9 cellular contexts compared by ENCODE assay signal in genomic region chr14:81990312-81990761, GRCh38.
DNase-seq lines count a peak whose midpoint lies in the region; ATAC-seq, FAIRE-seq and TF ChIP-seq lines count a peak whose summit lies in the region.
"Had no signal": no experiment of that assay in that cellular context is flagged by ENCODE, and none has a peak within 500 bp of the region (broad histone marks: within the 10 kb centered on the region; RNA-seq: fewer than 3 reads in every experiment).

No MANE protein-coding gene starts in this region.

- TF ChIP-seq EP300 in H1 (IDR thresholded peaks at IDR 0.05; ENCODE audit: borderline replicate concordance in 1 of 2, low read depth in 2 of 2, low read length in 2 of 2), result no peak

- H3K56ac ChIP-seq in H1 (replicated peaks; ENCODE audit: insufficient read length, low read depth, low read length), result no peak overlapping the region

- no peak overlapping the region for H2BK15ac ChIP-seq in H1 (ENCODE audit: low read length)

- intact Hi-C loops in mucosa of descending colon (cut with DNase I, micrococcal nuclease), result no loop called here
- intact Hi-C loops in tibial artery (cut with DNase I; ENCODE audit: low total_unique reads), result no loop called here

- TF ChIP-seq CTCF in H1 (IDR thresholded peaks at IDR 0.05; ENCODE audit: control extremely low read depth in 1 of 3, insufficient read depth in 1 of 3, low read depth in 1 of 3, low read length in 3 of 3), result peak in 2 of 3 experiments; percentile 81 to 85; a peak in 3 of 4 replicates
- TF ChIP-seq CTCF in mucosa of descending colon (IDR thresholded peaks at IDR 0.05), result peak; percentile 49
- peak; percentile 82 to 91 for TF ChIP-seq CTCF in tibial artery (IDR thresholded peaks at IDR 0.05)

- no peak overlapping the region for H4K5ac ChIP-seq in H1 (ENCODE audit: insufficient read length, low read depth, low read length)

- peak; percentile 22 for DNase-seq in NCI-H1436 (lab: John Stamatoyannopoulos, UW)
- DNase-seq in NCI-H1436 treated with DMSO at 0.1 percent for 48 hours (lab: John Stamatoyannopoulos, UW), result no peak
- DNase-seq in M059J (ENCODE audit: low read depth), result peak; percentile 23
- DNase-seq in SW480 (ENCODE audit: low spot score), result peak; percentile 32
- DNase-seq in H1 (ENCODE audit: low read depth in 1 of 2, low spot score in 2 of 2), result peak in 1 of 2 experiments; percentile 75
- peak in 1 of 3 donors; percentile 58 for DNase-seq in mucosa of descending colon
- DNase-seq in tibial artery, result no peak

- H3K27ac ChIP-seq in H1 (ENCODE audit: low read depth, low read length), result no peak overlapping the region
- H3K27ac ChIP-seq in tibial artery, result no peak overlapping the region
- H3K27ac ChIP-seq: BLaER1 had no signal

- no peak overlapping the region for H3K18ac ChIP-seq in H1 (ENCODE audit: extremely low read depth, low read length)

- no peak overlapping the region for H2AK5ac ChIP-seq in H1 (ENCODE audit: low read depth, low read length)

- H3K9ac ChIP-seq in H1 (replicated peaks in 1 of 4; ENCODE audit: extremely low read depth in 1 of 4, low read depth in 3 of 4, low read length in 3 of 4), result no peak overlapping the region
- H3K9ac ChIP-seq: BLaER1 had no signal

- H3K27me3 ChIP-seq in H1 (replicated peaks in 1 of 4; ENCODE audit: control insufficient read depth in 3 of 4, extremely low read depth in 1 of 4, insufficient read depth in 3 of 4, low read length in 3 of 4) (no peaks in the 10 kb centered on the region), tibial artery (no peaks in the 10 kb centered on the region)
- H3K27me3 ChIP-seq: BLaER1 had no signal

- no peak overlapping the region for H2BK12ac ChIP-seq in H1 (ENCODE audit: low read depth, low read length)

- no peak overlapping the region for H2BK20ac ChIP-seq in H1 (ENCODE audit: low read length)

- peak; percentile 62 for ATAC-seq in GM21576 (IDR thresholded peaks at IDR 0.05; ENCODE audit: unreplicated experiment)
- peak; percentile 33 for ATAC-seq in mucosa of descending colon

- H3K79me1 ChIP-seq in H1 (ENCODE audit: low read depth, low read length), result no peaks in the 10 kb centered on the region

- no peak overlapping the region for H2AFZ ChIP-seq in H1 (ENCODE audit: low read length)

- no peak overlapping the region for H2BK5ac ChIP-seq in H1 (ENCODE audit: low read depth, low read length)

- H3K23ac ChIP-seq in H1 (ENCODE audit: insufficient read length), result no peak overlapping the region

- peak; percentile 95 to 96 for TF ChIP-seq RAD21 in H1 (IDR thresholded peaks at IDR 0.05 in 1 of 2, conservative IDR thresholded peaks at IDR 0.05 in 1 of 2; ENCODE audit: low read depth in 2 of 2, low read length in 2 of 2)

- WGBS in H1 (ENCODE audit: extremely low coverage in 1 of 2, insufficient coverage in 1 of 2, insufficient read length in 1 of 2, insufficient replicate concordance in 2 of 2, low coverage in 1 of 2, low lambda C conversion rate in 2 of 2, missing lambda C conversion rate in 1 of 2), 2 experiments, result 33% methylated on average over 7 of the region's 7 CpGs; no CpG with 5 or more reads in 1 of the 2 experiments

- no peak overlapping the region for H3K4me2 ChIP-seq in H1 (ENCODE audit: insufficient read depth in 1 of 2, low read depth in 2 of 2, low read length in 2 of 2)
- H3K4me2 ChIP-seq: BLaER1 had no signal

- H3K14ac ChIP-seq in H1 (ENCODE audit: insufficient read length), result no peak overlapping the region

- H3K23me2 ChIP-seq in H1 (ENCODE audit: low read depth, low read length), result no peaks in the 10 kb centered on the region

- H3K79me2 ChIP-seq in H1 (ENCODE audit: control insufficient read depth in 1 of 2, insufficient read depth in 2 of 2, low read length in 2 of 2), result no peaks in the 10 kb centered on the region

- no peak overlapping the region for H4K91ac ChIP-seq in H1 (replicated peaks; ENCODE audit: insufficient read length, low read length)

- H3K9me3 ChIP-seq in H1 (ENCODE audit: insufficient read depth in 2 of 2, low read depth in 1 of 2, low read length in 1 of 2) (no peaks in the 10 kb centered on the region), mucosa of descending colon (no peaks in the 10 kb centered on the region), tibial artery (no peaks in the 10 kb centered on the region)
- H3K9me3 ChIP-seq: BLaER1 had no signal

- CTCF ChIA-PET in H1 (lab: Charles Lee; ENCODE audit: partially characterized antibody), result interaction anchor here (0.6 to 6.1 kb wide), 44 partner anchors 9 to 1490 kb away, joined by 3 to 61 read pairs (median 4); no protein-coding TSS in a partner anchor

- H3K4me1 ChIP-seq in H1 (replicated peaks in 1 of 4; ENCODE audit: control insufficient read depth in 3 of 4, insufficient read depth in 4 of 4, low read length in 3 of 4) (no peaks in the 10 kb centered on the region), mucosa of descending colon (ENCODE audit: low read depth) (no peaks in the 10 kb centered on the region), tibial artery (no peaks in the 10 kb centered on the region)

- no peak overlapping the region for H4K8ac ChIP-seq in H1 (ENCODE audit: extremely low read depth, insufficient read depth, low read length)

- H3K4me3 ChIP-seq in H1 (ENCODE audit: extremely low read depth in 1 of 4, insufficient read depth in 2 of 4, low read depth in 3 of 4, low read length in 4 of 4) (no peak overlapping the region), mucosa of descending colon (no peak overlapping the region), tibial artery (no peak overlapping the region)
- H3K4me3 ChIP-seq: BLaER1 had no signal

- no peak overlapping the region for H2BK120ac ChIP-seq in H1 (replicated peaks; ENCODE audit: low read depth, low read length)

- peak; percentile 92 for FAIRE-seq in H1 (lab: Jason Lieb, UNC)

- TF ChIP-seq POLR2A in H1 (IDR thresholded peaks at IDR 0.05; ENCODE audit: control extremely low read depth in 1 of 2, low read depth in 2 of 2, low read length in 2 of 2), result no peak

- no peak overlapping the region for H3K4ac ChIP-seq in H1 (replicated peaks; ENCODE audit: insufficient read length, low read depth, low read length)

- POLR2A ChIA-PET in H1 (lab: Charles Lee; ENCODE audit: partially characterized antibody), result no interaction called here

- H3K36me3 ChIP-seq in H1 (ENCODE audit: control insufficient read depth in 2 of 4, insufficient read depth in 4 of 4, low read length in 3 of 4) (no peaks in the 10 kb centered on the region), mucosa of descending colon (ENCODE audit: low read depth) (no peaks in the 10 kb centered on the region), tibial artery (no peaks in the 10 kb centered on the region)
- H3K36me3 ChIP-seq: BLaER1 had no signal

- H4K20me1 ChIP-seq in H1 (replicated peaks in 1 of 2; ENCODE audit: control insufficient read depth in 1 of 2, insufficient read depth in 2 of 2, low read length in 2 of 2), result no peaks in the 10 kb centered on the region
- H4K20me1 ChIP-seq: BLaER1 had no signal

TF ChIP-seq in H1, 55 proteins besides CTCF, POLR2A, EP300 and RAD21:
- TF ChIP-seq YY1 (IDR thresholded peaks at IDR 0.05; ENCODE audit: low read depth, low read length) (0 out of 2 replicates have a peak, but pooled peaks have one; percentile 19), FOSL1 (IDR thresholded peaks at IDR 0.05; ENCODE audit: insufficient read depth, low read depth, low read length) (no peak), TCF12 (IDR thresholded peaks at IDR 0.05; ENCODE audit: low read depth, low read length) (no peak), POLR2AphosphoS5 (IDR thresholded peaks at IDR 0.05; ENCODE audit: low read depth, low read length) (no peak)
- TF ChIP-seq, protein P1, sequence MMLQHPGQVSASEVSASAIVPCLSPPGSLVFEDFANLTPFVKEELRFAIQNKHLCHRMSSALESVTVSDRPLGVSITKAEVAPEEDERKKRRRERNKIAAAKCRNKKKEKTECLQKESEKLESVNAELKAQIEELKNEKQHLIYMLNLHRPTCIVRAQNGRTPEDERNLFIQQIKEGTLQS (IDR thresholded peaks at IDR 0.05; ENCODE audit: insufficient read depth, low read depth, low read length), result no peak

Comparison
In these comparisons a context has a peak if more than half of its experiments do, and no peak if none do; other contexts are left out.
1. DNase-seq: peak in NCI-H1436 (single experiment), M059J (single experiment) and SW480 (single experiment); none in NCI-H1436 treated with DMSO at 0.1 percent for 48 hours (single experiment) and tibial artery (0 of 2).
2. Peak in every context shown above with its lines, with median percentiles within 50 percentile points of each other: CTCF ChIP-seq.